15 cellular contexts compared by ENCODE assay signal in genomic region chr12:125145196-125145595, GRCh38.
"Had no signal": no experiment of that assay in that cellular context is flagged by ENCODE, and none has a peak within 500 bp of the region (broad histone marks: within the 10 kb centered on the region; RNA-seq: fewer than 3 reads in every experiment).

No MANE protein-coding gene starts in this region.

- DNase-seq: activated CD4-positive, alpha-beta T cell treated with anti-CD3 and anti-CD28 coated beads for 4 hours; activated CD8-positive, alpha-beta memory T cell treated with anti-CD3 and anti-CD28 coated beads, Interleukin-2, amount 50 U/mL, for 48 hours; activated CD8-positive, alpha-beta T cell treated with anti-CD3 and anti-CD28 coated beads, Interleukin-2, amount 10 ng/mL, durations not matched to agents 7 days and 5 days; activated naive CD4-positive, alpha-beta T cell treated with anti-CD3 and anti-CD28 coated beads for 36 hours; central memory CD4-positive, alpha-beta T cell; dermis blood vessel endothelial cell; esophagus squamous epithelium; kidney; ovary; stimulated activated CD4-positive, alpha-beta T cell treated with anti-CD3 and anti-CD28 coated beads, Interleukin-15, amount 100 ng/mL, for 24 hours; stimulated activated CD4-positive, alpha-beta T cell treated with anti-CD3 and anti-CD28 coated beads, Interleukin-4, amount 100 ng/mL, for 24 hours; T1000; testis had no signal

- ATAC-seq: activated CD8-positive, alpha-beta T cell treated with anti-CD3 and anti-CD28 coated beads, Interleukin-2, amount 10 ng/mL, durations not matched to agents 7 days and 5 days; gastroesophageal sphincter had no signal

- H3K4me3 ChIP-seq: esophagus squamous epithelium, gastroesophageal sphincter, hepatocyte, ovary, testis had no signal
